2 cellular contexts compared by ENCODE assay signal in genomic region chr4:110640608-110641007, GRCh38.
A peak's percentile ranks its signal among the peaks of the same experiment; 100 is the strongest.
TF ChIP-seq lines count a peak whose summit lies in the region.

No MANE protein-coding gene starts in this region.

TF ChIP-seq in HepG2, 621 proteins besides CTCF, POLR2A, EP300 and RAD21 (continues in another document):
- TF ChIP-seq AHDC1 (CRISPR knock-in tag; IDR thresholded peaks at IDR 0.05; ENCODE audit: borderline replicate concordance) = peak; percentile 82
- peak; percentile 66 for TF ChIP-seq BCL6 (CRISPR knock-in tag; IDR thresholded peaks at IDR 0.05)
- TF ChIP-seq RNF2 (conservative IDR thresholded peaks at IDR 0.05; ENCODE audit: low read depth) = no peak
- TF ChIP-seq FOXA1 (IDR thresholded peaks at IDR 0.05) = no peak
- TF ChIP-seq FOXA1 (CRISPR knock-in tag; IDR thresholded peaks at IDR 0.05) = peak; percentile 47; the same call in 1 of the 2 replicates
- peak; percentile 63; the same call in 1 of the 2 replicates for TF ChIP-seq FOXJ3 (CRISPR knock-in tag; IDR thresholded peaks at IDR 0.05; ENCODE audit: borderline replicate concordance)
- TF ChIP-seq, protein P1, sequence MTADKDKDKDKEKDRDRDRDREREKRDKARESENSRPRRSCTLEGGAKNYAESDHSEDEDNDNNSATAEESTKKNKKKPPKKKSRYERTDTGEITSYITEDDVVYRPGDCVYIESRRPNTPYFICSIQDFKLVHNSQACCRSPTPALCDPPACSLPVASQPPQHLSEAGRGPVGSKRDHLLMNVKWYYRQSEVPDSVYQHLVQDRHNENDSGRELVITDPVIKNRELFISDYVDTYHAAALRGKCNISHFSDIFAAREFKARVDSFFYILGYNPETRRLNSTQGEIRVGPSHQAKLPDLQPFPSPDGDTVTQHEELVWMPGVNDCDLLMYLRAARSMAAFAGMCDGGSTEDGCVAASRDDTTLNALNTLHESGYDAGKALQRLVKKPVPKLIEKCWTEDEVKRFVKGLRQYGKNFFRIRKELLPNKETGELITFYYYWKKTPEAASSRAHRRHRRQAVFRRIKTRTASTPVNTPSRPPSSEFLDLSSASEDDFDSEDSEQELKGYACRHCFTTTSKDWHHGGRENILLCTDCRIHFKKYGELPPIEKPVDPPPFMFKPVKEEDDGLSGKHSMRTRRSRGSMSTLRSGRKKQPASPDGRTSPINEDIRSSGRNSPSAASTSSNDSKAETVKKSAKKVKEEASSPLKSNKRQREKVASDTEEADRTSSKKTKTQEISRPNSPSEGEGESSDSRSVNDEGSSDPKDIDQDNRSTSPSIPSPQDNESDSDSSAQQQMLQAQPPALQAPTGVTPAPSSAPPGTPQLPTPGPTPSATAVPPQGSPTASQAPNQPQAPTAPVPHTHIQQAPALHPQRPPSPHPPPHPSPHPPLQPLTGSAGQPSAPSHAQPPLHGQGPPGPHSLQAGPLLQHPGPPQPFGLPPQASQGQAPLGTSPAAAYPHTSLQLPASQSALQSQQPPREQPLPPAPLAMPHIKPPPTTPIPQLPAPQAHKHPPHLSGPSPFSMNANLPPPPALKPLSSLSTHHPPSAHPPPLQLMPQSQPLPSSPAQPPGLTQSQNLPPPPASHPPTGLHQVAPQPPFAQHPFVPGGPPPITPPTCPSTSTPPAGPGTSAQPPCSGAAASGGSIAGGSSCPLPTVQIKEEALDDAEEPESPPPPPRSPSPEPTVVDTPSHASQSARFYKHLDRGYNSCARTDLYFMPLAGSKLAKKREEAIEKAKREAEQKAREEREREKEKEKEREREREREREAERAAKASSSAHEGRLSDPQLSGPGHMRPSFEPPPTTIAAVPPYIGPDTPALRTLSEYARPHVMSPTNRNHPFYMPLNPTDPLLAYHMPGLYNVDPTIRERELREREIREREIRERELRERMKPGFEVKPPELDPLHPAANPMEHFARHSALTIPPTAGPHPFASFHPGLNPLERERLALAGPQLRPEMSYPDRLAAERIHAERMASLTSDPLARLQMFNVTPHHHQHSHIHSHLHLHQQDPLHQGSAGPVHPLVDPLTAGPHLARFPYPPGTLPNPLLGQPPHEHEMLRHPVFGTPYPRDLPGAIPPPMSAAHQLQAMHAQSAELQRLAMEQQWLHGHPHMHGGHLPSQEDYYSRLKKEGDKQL (CRISPR knock-in tag; IDR thresholded peaks at IDR 0.05; ENCODE audit: low read depth) = peak; percentile 60; the same call in 1 of the 2 replicates
- no peak for TF ChIP-seq KLF13 (CRISPR knock-in tag; IDR thresholded peaks at IDR 0.05)
- TF ChIP-seq CHD4 (IDR thresholded peaks at IDR 0.05; ENCODE audit: borderline replicate concordance, low read length) = no peak
- TF ChIP-seq HHEX (CRISPR knock-in tag; IDR thresholded peaks at IDR 0.05) = peak; percentile 99
- TF ChIP-seq, protein P2, sequence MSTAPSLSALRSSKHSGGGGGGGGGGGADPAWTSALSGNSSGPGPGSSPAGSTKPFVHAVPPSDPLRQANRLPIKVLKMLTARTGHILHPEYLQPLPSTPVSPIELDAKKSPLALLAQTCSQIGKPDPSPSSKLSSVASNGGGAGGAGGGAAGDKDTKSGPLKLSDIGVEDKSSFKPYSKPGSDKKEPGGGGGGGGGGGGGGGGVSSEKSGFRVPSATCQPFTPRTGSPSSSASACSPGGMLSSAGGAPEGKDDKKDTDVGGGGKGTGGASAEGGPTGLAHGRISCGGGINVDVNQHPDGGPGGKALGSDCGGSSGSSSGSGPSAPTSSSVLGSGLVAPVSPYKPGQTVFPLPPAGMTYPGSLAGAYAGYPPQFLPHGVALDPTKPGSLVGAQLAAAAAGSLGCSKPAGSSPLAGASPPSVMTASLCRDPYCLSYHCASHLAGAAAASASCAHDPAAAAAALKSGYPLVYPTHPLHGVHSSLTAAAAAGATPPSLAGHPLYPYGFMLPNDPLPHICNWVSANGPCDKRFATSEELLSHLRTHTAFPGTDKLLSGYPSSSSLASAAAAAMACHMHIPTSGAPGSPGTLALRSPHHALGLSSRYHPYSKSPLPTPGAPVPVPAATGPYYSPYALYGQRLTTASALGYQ (CRISPR knock-in tag; IDR thresholded peaks at IDR 0.05) = peak; percentile 67; the same call in 1 of the 2 replicates
- TF ChIP-seq NR2F2 (IDR thresholded peaks at IDR 0.05; ENCODE audit: borderline replicate concordance, low read depth) = peak; percentile 50; the same call in 1 of the 2 replicates

TF ChIP-seq in HEK293T, 16 proteins besides CTCF, POLR2A, EP300 and RAD21 (continued from another document):
- no peak for TF ChIP-seq HDGF (IDR thresholded peaks at IDR 0.05; ENCODE audit: borderline replicate concordance)
- TF ChIP-seq FOXM1 (IDR thresholded peaks at IDR 0.05; ENCODE audit: borderline replicate concordance) = no peak
- no peak for TF ChIP-seq CTBP1 (IDR thresholded peaks at IDR 0.05; ENCODE audit: borderline replicate concordance)
- no peak for TF ChIP-seq SP1 (IDR thresholded peaks at IDR 0.05)
- TF ChIP-seq ELF4 (IDR thresholded peaks at IDR 0.05) = no peak
- TF ChIP-seq FOXA1 (IDR thresholded peaks at IDR 0.05) = no peak
- TF ChIP-seq, protein P3, sequence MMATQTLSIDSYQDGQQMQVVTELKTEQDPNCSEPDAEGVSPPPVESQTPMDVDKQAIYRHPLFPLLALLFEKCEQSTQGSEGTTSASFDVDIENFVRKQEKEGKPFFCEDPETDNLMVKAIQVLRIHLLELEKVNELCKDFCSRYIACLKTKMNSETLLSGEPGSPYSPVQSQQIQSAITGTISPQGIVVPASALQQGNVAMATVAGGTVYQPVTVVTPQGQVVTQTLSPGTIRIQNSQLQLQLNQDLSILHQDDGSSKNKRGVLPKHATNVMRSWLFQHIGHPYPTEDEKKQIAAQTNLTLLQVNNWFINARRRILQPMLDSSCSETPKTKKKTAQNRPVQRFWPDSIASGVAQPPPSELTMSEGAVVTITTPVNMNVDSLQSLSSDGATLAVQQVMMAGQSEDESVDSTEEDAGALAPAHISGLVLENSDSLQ (IDR thresholded peaks at IDR 0.05) = no peak
TF ChIP-seq in HEK293T: peak in this region for 0.
